Comparison of ENCODE assay signal across 9 cellular contexts in genomic region chr14:50619569-50620141, GRCh38. TPM values are rescaled to one million over a fixed set of nuclear protein-coding genes. Genes with fewer than 3 reads are reported as not detected.
DNase-seq lines count a peak whose midpoint lies in the region; ATAC-seq and TF ChIP-seq lines count a peak whose summit lies in the region.
"Had no signal": no experiment of that assay in that cellular context is flagged by ENCODE, and none has a peak within 500 bp of the region (broad histone marks: within the 10 kb centered on the region; RNA-seq: fewer than 3 reads in every experiment).

No MANE protein-coding gene starts in this region.

- H3K4me3 ChIP-seq in fibroblast of the aortic adventitia (ENCODE audit: low read depth, low read length), result no peak overlapping the region
- H3K4me3 ChIP-seq: BLaER1 had no signal

- ATAC-seq in HG02885 (IDR thresholded peaks at IDR 0.05; ENCODE audit: poor library complexity, unreplicated experiment), result peak; percentile 63

- TF ChIP-seq CTCF in fibroblast of the aortic adventitia (IDR thresholded peaks at IDR 0.05; ENCODE audit: insufficient read depth, low read length), result peak; percentile 75

- DNase-seq in NCI-H2029 treated with DMSO at 0.1 percent for 48 hours (lab: John Stamatoyannopoulos, UW) (peak; percentile 37), NCI-H2029 (lab: John Stamatoyannopoulos, UW) (no peak), RPMI7951 (ENCODE audit: low read depth) (peak; percentile 53), fibroblast of the aortic adventitia (ENCODE audit: low read depth) (peak; percentile 75), pulmonary artery endothelial cell (ENCODE audit: low read depth, low spot score) (peak; percentile 13), COR-L47 (lab: John Stamatoyannopoulos, UW) (no peak), hepatic stellate cell (ENCODE audit: low spot score) (no peak)

RNA-seq across cellular contexts. Expression of gene SAV1, which starts 48.5 kb away (rescaled TPM):
- total RNA-seq in RPMI7951 (2014; rRNA removed; shearing (Covaris generic)), result 13.5 and 16.5 TPM in 2 replicates
- total RNA-seq in fibroblast of the aortic adventitia (ENCODE audit: low replicate concordance) (32.4 and 42.2 TPM in 2 replicates), pulmonary artery endothelial cell (21.5 and 36.4 TPM in 2 replicates)

RNA-seq across cellular contexts. Expression of gene ATL1, which starts 59.7 kb away (rescaled TPM):
- 0.96 and 3.1 TPM in 2 replicates for total RNA-seq in RPMI7951 (2014; rRNA removed; shearing (Covaris generic))
- total RNA-seq in fibroblast of the aortic adventitia (ENCODE audit: low replicate concordance), result 5.2 and 10.7 TPM in 2 replicates
- total RNA-seq in pulmonary artery endothelial cell, result 1.1 and 5.5 TPM in 2 replicates

Comparison
In these comparisons a context has a peak if more than half of its experiments do, and no peak if none do; other contexts are left out.
1. DNase-seq: peak in NCI-H2029 treated with DMSO at 0.1 percent for 48 hours (single experiment), RPMI7951 (single experiment), fibroblast of the aortic adventitia (single experiment) and pulmonary artery endothelial cell (single experiment); none in NCI-H2029 (single experiment), COR-L47 (single experiment) and hepatic stellate cell (single experiment).